In genomic region chr22:17201285-17201945, GRCh38 we compare ENCODE assay signal across 8 cellular contexts. TPM values are rescaled to one million over a fixed set of nuclear protein-coding genes. Genes with fewer than 3 reads are reported as not detected.
A peak's percentile ranks its signal among the peaks of the same experiment; 100 is the strongest.
DNase-seq lines count a peak whose midpoint lies in the region.

No MANE protein-coding gene starts in this region.

- H3K4me3 ChIP-seq in CD4-positive, alpha-beta memory T cell (ENCODE audit: low read length in 2 of 2), result no peak overlapping the region
- no peak overlapping the region for H3K4me3 ChIP-seq in mesendoderm (ENCODE audit: low read length)

- no peak overlapping the region for H4K8ac ChIP-seq in mesendoderm (ENCODE audit: low read depth, low read length)

- no peaks in the 10 kb centered on the region for H3K27me3 ChIP-seq in CD4-positive, alpha-beta memory T cell (ENCODE audit: insufficient read depth, low read length)
- H3K27me3 ChIP-seq in mesendoderm (ENCODE audit: insufficient read depth, low read length, poor library complexity), result no peaks in the 10 kb centered on the region

- no peak overlapping the region for H4K5ac ChIP-seq in mesendoderm (ENCODE audit: low read length)

- H3K23ac ChIP-seq in mesendoderm (ENCODE audit: low read length), result no peak overlapping the region

- H3K4me1 Mint-ChIP-seq in CD4-positive, alpha-beta memory T cell, result peaks cover 6 to 10% (median 8%) of the 10 kb centered on the region in 4 donors

- CTCF ChIA-PET in CD4-positive, alpha-beta memory T cell (lab: Charles Lee; ENCODE audit: partially characterized antibody), result interaction anchor here (1.0 to 1.2 kb wide), 3 partner anchors 10 to 144 kb away, joined by 3 to 4 read pairs (median 3); no protein-coding TSS in a partner anchor

- no peak overlapping the region for H3K4me2 ChIP-seq in mesendoderm (ENCODE audit: low read length)

- H3K4ac ChIP-seq in mesendoderm (ENCODE audit: low read depth, low read length), result no peak overlapping the region

- no peaks in the 10 kb centered on the region for H3K9me3 Mint-ChIP-seq in CD4-positive, alpha-beta memory T cell

- no peaks in the 10 kb centered on the region for H3K4me1 ChIP-seq in CD4-positive, alpha-beta memory T cell (ENCODE audit: insufficient read depth, low read length)
- peaks cover 6% of the 10 kb centered on the region for H3K4me1 ChIP-seq in mesendoderm (ENCODE audit: control insufficient read depth, low read depth, low read length)

- H3K27me3 Mint-ChIP-seq in CD4-positive, alpha-beta memory T cell, result no peaks in the 10 kb centered on the region

- H3K27ac ChIP-seq in CD4-positive, alpha-beta memory T cell (ENCODE audit: low read depth, low read length), result no peak overlapping the region
- no peak overlapping the region for H3K27ac ChIP-seq in mesendoderm (ENCODE audit: low read depth, low read length)

- DNase-seq in CD4-positive, alpha-beta memory T cell, result no peak
- DNase-seq in LHCN-M2 (ENCODE audit: low read depth) (peak; percentile 10), cerebellar cortex (ENCODE audit: low spot score) (peak; percentile 32), mesendoderm (peak; percentile 80), COLO668 (lab: John Stamatoyannopoulos, UW; ENCODE audit: unreplicated experiment) (no peak), GDM1 (lab: John Stamatoyannopoulos, UW) (no peak), KG1 (lab: John Stamatoyannopoulos, UW) (no peak), COR-L47 (lab: John Stamatoyannopoulos, UW) (no peak)

- H3K9ac ChIP-seq in mesendoderm (ENCODE audit: low read length), result no peak overlapping the region

- no peaks in the 10 kb centered on the region for H3K79me2 ChIP-seq in mesendoderm (ENCODE audit: control insufficient read depth, insufficient read depth, low read length)

- no peak overlapping the region for H2BK5ac ChIP-seq in mesendoderm (ENCODE audit: low read length)

- H3K9me3 ChIP-seq in CD4-positive, alpha-beta memory T cell (ENCODE audit: control insufficient read depth in 1 of 2, low read length in 2 of 2), result no peaks in the 10 kb centered on the region

- H3K56ac ChIP-seq in mesendoderm (ENCODE audit: low read length), result no peak overlapping the region

- no peak overlapping the region for H3K18ac ChIP-seq in mesendoderm (ENCODE audit: low read length)

- H3K36me3 Mint-ChIP-seq in CD4-positive, alpha-beta memory T cell, result peaks cover 54 to 62% of the 10 kb centered on the region in 2 donors

- H2AK5ac ChIP-seq in mesendoderm (ENCODE audit: low read length), result no peak overlapping the region

- no CpG with 5 or more reads among the region's 8 CpGs for WGBS in mesendoderm (ENCODE audit: extremely low coverage, insufficient coverage, low lambda C conversion rate)

- no peak overlapping the region for H2BK15ac ChIP-seq in mesendoderm (replicated peaks; ENCODE audit: low read depth)

- no peaks in the 10 kb centered on the region for H3K79me1 ChIP-seq in mesendoderm (ENCODE audit: low read length)

- peaks cover 41% of the 10 kb centered on the region for H3K36me3 ChIP-seq in CD4-positive, alpha-beta memory T cell (ENCODE audit: insufficient read depth, low read length)
- H3K36me3 ChIP-seq in mesendoderm (ENCODE audit: control insufficient read depth, insufficient read depth, low read length), result no peaks in the 10 kb centered on the region

- peak overlapping the region in 1 of 8 donors; percentile 56 for H3K4me3 Mint-ChIP-seq in CD4-positive, alpha-beta memory T cell

- peak overlapping the region in 5 of 7 donors; percentile 31 to 70 (median 48) for H3K27ac Mint-ChIP-seq in CD4-positive, alpha-beta memory T cell

- no peak overlapping the region for H2BK120ac ChIP-seq in mesendoderm (ENCODE audit: low read depth, low read length)

- intact Hi-C loops in CD4-positive, alpha-beta memory T cell (cut with micrococcal nuclease), result no loop called here

- POLR2A ChIA-PET in CD4-positive, alpha-beta memory T cell (lab: Charles Lee; ENCODE audit: partially characterized antibody), result interaction anchor here (0.7 to 0.8 kb wide), 2 partner anchors 10 to 104 kb away, joined by 3 to 4 read pairs; no protein-coding TSS in a partner anchor

RNA-seq across cellular contexts. Expression of gene ADA2, which starts 17.8 kb away (rescaled TPM):
- total RNA-seq in CD4-positive, alpha-beta memory T cell, result 100 to 1,000 TPM; 133 to 147 TPM
- polyA plus RNA-seq in CD4-positive, alpha-beta memory T cell, result 10 to 100 TPM; 67.3 to 77.1 TPM
- total RNA-seq in LHCN-M2 (2014; rRNA removed), result 0.80 and 1.5 TPM in 2 replicates
- 0.44 TPM for polyA plus RNA-seq in LHCN-M2 (2012)
- polyA plus RNA-seq in mesendoderm (2013, experiment 1 of 2), result 14.9 TPM
- 15.2 TPM for polyA plus RNA-seq in mesendoderm (2013, experiment 2 of 2)

RNA-seq across cellular contexts. Expression of gene HDHD5, which starts 42.3 kb away (rescaled TPM):
- total RNA-seq in CD4-positive, alpha-beta memory T cell, result 10 to 100 TPM; 23.1 to 23.3 TPM
- 10 to 100 TPM; 51.6 to 86.7 TPM for polyA plus RNA-seq in CD4-positive, alpha-beta memory T cell
- 53.4 and 62.3 TPM in 2 replicates for total RNA-seq in LHCN-M2 (2014; rRNA removed)
- polyA plus RNA-seq in LHCN-M2 (2012), result 30.9 TPM
- 30.6 TPM for polyA plus RNA-seq in mesendoderm (2013, experiment 1 of 2)
- 29.4 TPM for polyA plus RNA-seq in mesendoderm (2013, experiment 2 of 2)

Comparison
In these comparisons a context has a peak if more than half of its experiments do, and no peak if none do; other contexts are left out.
1. DNase-seq: peak in LHCN-M2 (single experiment), cerebellar cortex (single experiment) and mesendoderm (single experiment); none in CD4-positive, alpha-beta memory T cell (0 of 5), COLO668 (single experiment), GDM1 (single experiment), KG1 (single experiment) and COR-L47 (single experiment).
2. RNA of gene ADA2, which starts 17.8 kb away (total RNA-seq): 133 to 147 TPM in CD4-positive, alpha-beta memory T cell; 0.80 to 1.5 TPM in LHCN-M2; every median in the first group is over 10 times any median in the second.